In genomic region chr20:18132663-18133062, GRCh38 we compare ENCODE assay signal across 27 cellular contexts.
"Had no signal": no experiment of that assay in that cellular context is flagged by ENCODE, and none has a peak within 500 bp of the region (broad histone marks: within the 10 kb centered on the region; RNA-seq: fewer than 3 reads in every experiment).

No MANE protein-coding gene starts in this region.

- FAIRE-seq: urothelium cell line had no signal

- DNase-seq: stimulated activated CD4-positive, alpha-beta T cell treated with anti-CD3 and anti-CD28 coated beads, Interleukin-2, amount 100 ng/mL, for 48 hours; stimulated activated CD4-positive, alpha-beta T cell treated with anti-CD3 and anti-CD28 coated beads, Interleukin-4, amount 100 ng/mL, for 1 hour; stimulated activated CD4-positive, alpha-beta T cell treated with anti-CD3 and anti-CD28 coated beads, Interleukin-4, amount 100 ng/mL, for 24 hours; stimulated activated CD4-positive, alpha-beta T cell treated with anti-CD3 and anti-CD28 coated beads, Interleukin-4, amount 100 ng/mL, for 4 hours; stimulated activated CD8-positive, alpha-beta memory T cell treated with anti-CD3 and anti-CD28 coated beads, Interleukin-4, amount 100 ng/mL, for 48 hours; stimulated activated naive B cell treated with anti-CD40 and anti-IgM and Interleukin-4, amounts not matched to agents 10 μg/mL and 1 μg/mL and 100 μg/mL, for 72 hours; stimulated activated naive CD4-positive, alpha-beta T cell; stimulated activated naive CD4-positive, alpha-beta T cell treated with Interleukin-2 at 50 U/mL for 16 hours; stimulated activated naive CD8-positive, alpha-beta T cell treated with anti-CD3 and anti-CD28 coated beads, Interleukin-15, amount 100 ng/mL, for 72 hours; stimulated activated naive CD8-positive, alpha-beta T cell treated with anti-CD3 and anti-CD28 coated beads, Interleukin-15, Interleukin-2, amounts not matched to agents 100 U/mL and 50 U/mL, for 24 hours; stomach; substantia nigra; testis; thyroid gland; tibial artery; transverse colon; trophoblast cell; upper lobe of left lung; upper lobe of right lung; uterus had no signal

- H3K27ac ChIP-seq: suprapubic skin, testis, thoracic aorta, thyroid gland, tibial artery, tibial nerve, upper lobe of left lung, upper lobe of right lung, uterus, vagina had no signal

- ATAC-seq: stimulated activated effector memory CD8-positive, alpha-beta T cell treated with anti-CD3 and anti-CD28 coated beads, Interleukin-12 subunit alpha, Interleukin-12 subunit beta, amount 100 ng/mL, for 72 hours; stimulated activated memory B cell treated with anti-CD40 and anti-IgM and Interleukin-4, amounts not matched to agents 10 μg/mL and 1 μg/mL and 100 μg/mL, for 72 hours; stimulated activated naive B cell treated with anti-CD40 and anti-IgM and Interleukin-4, amounts not matched to agents 10 μg/mL and 1 μg/mL and 100 μg/mL, for 72 hours; stimulated activated naive CD8-positive, alpha-beta T cell treated with anti-CD3 and anti-CD28 coated beads, Interleukin-15, amount 100 ng/mL, for 72 hours; stimulated activated naive CD8-positive, alpha-beta T cell treated with anti-CD3 and anti-CD28 coated beads, Interleukin-15, Interleukin-2, amounts not matched to agents 100 U/mL and 50 U/mL, for 24 hours; upper lobe of right lung had no signal

- H3K27me3 ChIP-seq: stomach, suprapubic skin, testis, thyroid gland, tibial artery, tibial nerve, transverse colon, upper lobe of left lung, upper lobe of right lung, uterus, vagina had no signal

- H3K4me3 ChIP-seq: stomach, suprapubic skin, testis, thoracic aorta, thyroid gland, tibial artery, tibial nerve, transverse colon, upper lobe of left lung, upper lobe of right lung, uterus, vagina had no signal

- H3K36me3 ChIP-seq: stomach, suprapubic skin, thoracic aorta, thyroid gland, tibial artery, tibial nerve, transverse colon, upper lobe of left lung, upper lobe of right lung, uterus, vagina had no signal

- H3K9me3 ChIP-seq: stomach, suprapubic skin, testis, thoracic aorta, thyroid gland, tibial artery, tibial nerve, transverse colon, upper lobe of left lung, upper lobe of right lung, uterus, vagina had no signal

- H3K4me1 ChIP-seq: testis, uterus, vagina had no signal
